1 cellular context compared by ENCODE assay signal in the genomic region with DNA sequence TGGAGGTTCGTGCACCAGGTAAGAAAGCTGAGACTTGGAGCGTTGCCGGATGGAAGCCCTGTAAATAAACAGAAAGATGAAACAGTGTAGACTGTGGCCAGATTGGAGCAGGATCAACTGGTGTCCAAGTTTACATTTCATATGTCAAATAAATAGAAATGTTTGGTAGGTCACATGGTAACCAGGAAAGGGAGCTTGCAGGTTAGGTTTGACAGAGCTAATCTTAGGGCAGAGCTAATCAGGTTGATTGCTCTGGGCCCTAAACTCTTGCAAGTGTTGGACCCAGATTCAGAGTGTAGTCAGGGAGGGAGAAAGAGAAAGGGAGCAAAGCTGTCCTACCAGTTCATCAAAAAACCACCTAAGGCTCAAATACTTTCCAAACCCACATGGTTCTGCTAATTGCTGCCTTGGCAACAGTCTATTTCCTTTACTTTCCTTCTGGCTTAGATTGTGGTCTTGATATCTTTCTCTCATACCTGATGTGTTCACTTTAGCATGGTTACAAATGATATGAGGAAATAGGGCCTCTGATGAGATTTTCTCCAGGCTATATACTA.
TF ChIP-seq lines count a peak whose summit lies in the region.

No MANE protein-coding gene starts in this region.

TF ChIP-seq in endothelial cell of umbilical vein, 7 proteins besides CTCF, POLR2A, EP300 and RAD21:
- TF ChIP-seq, protein P1, sequence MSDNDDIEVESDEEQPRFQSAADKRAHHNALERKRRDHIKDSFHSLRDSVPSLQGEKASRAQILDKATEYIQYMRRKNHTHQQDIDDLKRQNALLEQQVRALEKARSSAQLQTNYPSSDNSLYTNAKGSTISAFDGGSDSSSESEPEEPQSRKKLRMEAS (IDR thresholded peaks at IDR 0.05; ENCODE audit: insufficient read depth, insufficient read length): no peak
- TF ChIP-seq GATA2 (IDR thresholded peaks at IDR 0.05; ENCODE audit: insufficient read depth, insufficient read length, low read depth, low read length) (no peak), FOS (IDR thresholded peaks at IDR 0.05; ENCODE audit: borderline replicate concordance, insufficient read depth, low read length) (no peak), POLR2AphosphoS5 (IDR thresholded peaks at IDR 0.05; ENCODE audit: insufficient read depth, low read depth, low read length) (no peak), EZH2 (IDR thresholded peaks at IDR 0.05; ENCODE audit: borderline replicate concordance, low read depth, low read length, severe bottlenecking) (no peak), MYC (IDR thresholded peaks at IDR 0.05; ENCODE audit: low read depth, low read length) (no peak), JUN (IDR thresholded peaks at IDR 0.05; ENCODE audit: borderline replicate concordance, insufficient read depth, insufficient read length, low read depth) (no peak)
